Comparison of ENCODE assay signal across 34 cellular contexts in the genomic region with DNA sequence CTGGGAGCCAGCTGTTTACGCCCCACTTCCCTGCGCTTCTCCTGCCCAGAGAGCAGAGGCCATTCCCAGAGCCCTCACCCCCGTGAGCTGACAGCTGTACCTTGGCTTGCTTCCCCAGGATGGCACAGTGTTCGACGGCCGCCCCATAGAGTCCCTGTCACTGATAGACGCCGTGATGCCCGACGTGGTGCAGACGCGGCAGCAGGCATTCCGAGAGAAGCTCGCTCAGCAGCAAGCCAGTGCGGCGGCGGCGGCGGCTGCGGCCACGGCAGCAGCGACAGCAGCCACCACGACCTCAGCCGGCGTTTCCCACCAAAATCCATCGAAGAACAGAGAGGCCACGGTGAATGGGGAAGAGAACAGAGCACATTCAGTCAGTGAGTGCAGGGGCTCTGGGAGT.
"Had no signal": no experiment of that assay in that cellular context is flagged by ENCODE, and none has a peak within 500 bp of the region (broad histone marks: within the 10 kb centered on the region; RNA-seq: fewer than 3 reads in every experiment).

No MANE protein-coding gene starts in this region.

- H3K36me3 ChIP-seq: brain microvascular endothelial cell, breast epithelium had no signal

- H3K4me3 ChIP-seq: adrenal gland, body of pancreas, breast epithelium had no signal

- FAIRE-seq: astrocyte, TTC549 had no signal

- H3K9me3 ChIP-seq: adrenal gland, body of pancreas, breast epithelium had no signal

- DNase-seq: activated B cell treated with CpG ODN at 0.5 μM for 24 hours; activated CD4-positive, alpha-beta memory T cell treated with anti-CD3 and anti-CD28 coated beads for 36 hours; activated CD4-positive, alpha-beta T cell treated with anti-CD3 and anti-CD28 coated beads for 4 hours; activated CD4-positive, alpha-beta T cell treated with anti-CD3 and anti-CD28 coated beads, Interleukin-2, amount 10 ng/mL, durations not matched to agents 24 days and 14 days; activated CD4-positive, alpha-beta T cell treated with anti-CD3 and anti-CD28 coated beads, Interleukin-2, amount 50 U/mL, for 1 hour; activated CD4-positive, alpha-beta T cell treated with anti-CD3 and anti-CD28 coated beads, Interleukin-2, amount 50 U/mL, for 4 hours; activated CD4-positive, CD25-positive, alpha-beta regulatory T cell treated with anti-CD3 and anti-CD28 coated beads, Interleukin-2, amount 50 U/mL, for 72 hours; activated CD8-positive, alpha-beta memory T cell treated with anti-CD3 and anti-CD28 coated beads, Interleukin-2, amount 50 U/mL, for 4 hours; activated CD8-positive, alpha-beta T cell treated with anti-CD3 and anti-CD28 coated beads for 36 hours; activated effector memory CD4-positive, alpha-beta T cell treated with anti-CD3 and anti-CD28 coated beads, Interleukin-2, amount 50 U/mL, for 16 hours; activated gamma-delta T cell treated with Interleukin-2 at 50 U/mL for 16 hours; activated naive CD4-positive, alpha-beta T cell; activated naive CD4-positive, alpha-beta T cell treated with anti-CD3 and anti-CD28 coated beads for 36 hours; activated naive CD4-positive, alpha-beta T cell treated with anti-CD3 and anti-CD28 coated beads, Interleukin-2, amount 50 U/mL, for 16 hours; activated naive CD8-positive, alpha-beta T cell treated with anti-CD3 and anti-CD28 coated beads for 36 hours; activated T-cell treated with anti-CD3 and anti-CD28 coated beads for 4 hours; activated T-cell treated with anti-CD3 and anti-CD28 coated beads, Interleukin-2, amount 50 U/mL, for 1 hour; activated T-cell treated with anti-CD3 and anti-CD28 coated beads, Interleukin-2, amount 50 U/mL, for 4 hours; activated T-cell treated with anti-CD3 and anti-CD28 coated beads, Interleukin-2, amount 50 U/mL, for 72 hours; adrenal gland; amniotic stem cell; aorta; body of pancreas; brain microvascular endothelial cell; central memory CD4-positive, alpha-beta T cell; T-helper 1 cell; T-helper 2 cell; T-helper 9 cell had no signal

- H3K27ac ChIP-seq: adrenal gland, body of pancreas, brain microvascular endothelial cell, breast epithelium, VCaP had no signal

- H3K27me3 ChIP-seq: adrenal gland, body of pancreas, brain microvascular endothelial cell had no signal

- ATAC-seq: activated CD8-positive, alpha-beta T cell treated with anti-CD3 and anti-CD28 coated beads for 36 hours; activated naive CD4-positive, alpha-beta T cell treated with anti-CD3 and anti-CD28 coated beads, Interleukin-2, amount 50 U/mL, for 72 hours; activated T-cell treated with anti-CD3 and anti-CD28 coated beads, Interleukin-2, amount 50 U/mL, for 4 hours; activated T-cell treated with anti-CD3 and anti-CD28 coated beads, Interleukin-2, amount 50 U/mL, for 72 hours; activated T-helper 17 cell treated with anti-CD3 and anti-CD28 coated beads, Interleukin-2, amount 50 U/mL, for 72 hours; body of pancreas had no signal

- H3K4me1 ChIP-seq: adrenal gland, body of pancreas, breast epithelium had no signal
